In genomic region chr17:6023452-6023851, GRCh38 we compare ENCODE assay signal across 1 cellular context.
TF ChIP-seq lines count a peak whose summit lies in the region.

No MANE protein-coding gene starts in this region.

TF ChIP-seq in GM12878, 131 proteins besides CTCF, POLR2A, EP300 and RAD21 (continued from another document):
- TF ChIP-seq, protein P1, sequence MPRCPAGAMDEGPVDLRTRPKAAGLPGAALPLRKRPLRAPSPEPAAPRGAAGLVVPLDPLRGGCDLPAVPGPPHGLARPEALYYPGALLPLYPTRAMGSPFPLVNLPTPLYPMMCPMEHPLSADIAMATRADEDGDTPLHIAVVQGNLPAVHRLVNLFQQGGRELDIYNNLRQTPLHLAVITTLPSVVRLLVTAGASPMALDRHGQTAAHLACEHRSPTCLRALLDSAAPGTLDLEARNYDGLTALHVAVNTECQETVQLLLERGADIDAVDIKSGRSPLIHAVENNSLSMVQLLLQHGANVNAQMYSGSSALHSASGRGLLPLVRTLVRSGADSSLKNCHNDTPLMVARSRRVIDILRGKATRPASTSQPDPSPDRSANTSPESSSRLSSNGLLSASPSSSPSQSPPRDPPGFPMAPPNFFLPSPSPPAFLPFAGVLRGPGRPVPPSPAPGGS (IDR thresholded peaks at IDR 0.05; ENCODE audit: borderline replicate concordance, insufficient read depth, low read depth, low read length, poor library complexity, severe bottlenecking), result no peak
- TF ChIP-seq SUZ12 (IDR thresholded peaks at IDR 0.05; ENCODE audit: unreplicated experiment), result no peak
- no peak for TF ChIP-seq HDGF (IDR thresholded peaks at IDR 0.05)
- TF ChIP-seq NR2F1 (conservative IDR thresholded peaks at IDR 0.05), result no peak
- TF ChIP-seq, protein P2, sequence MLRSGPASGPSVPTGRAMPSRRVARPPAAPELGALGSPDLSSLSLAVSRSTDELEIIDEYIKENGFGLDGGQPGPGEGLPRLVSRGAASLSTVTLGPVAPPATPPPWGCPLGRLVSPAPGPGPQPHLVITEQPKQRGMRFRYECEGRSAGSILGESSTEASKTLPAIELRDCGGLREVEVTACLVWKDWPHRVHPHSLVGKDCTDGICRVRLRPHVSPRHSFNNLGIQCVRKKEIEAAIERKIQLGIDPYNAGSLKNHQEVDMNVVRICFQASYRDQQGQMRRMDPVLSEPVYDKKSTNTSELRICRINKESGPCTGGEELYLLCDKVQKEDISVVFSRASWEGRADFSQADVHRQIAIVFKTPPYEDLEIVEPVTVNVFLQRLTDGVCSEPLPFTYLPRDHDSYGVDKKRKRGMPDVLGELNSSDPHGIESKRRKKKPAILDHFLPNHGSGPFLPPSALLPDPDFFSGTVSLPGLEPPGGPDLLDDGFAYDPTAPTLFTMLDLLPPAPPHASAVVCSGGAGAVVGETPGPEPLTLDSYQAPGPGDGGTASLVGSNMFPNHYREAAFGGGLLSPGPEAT (IDR thresholded peaks at IDR 0.05; ENCODE audit: low read depth), result peak; percentile 52; the same call in 1 of the 2 replicates
- no peak for TF ChIP-seq RCOR1 (conservative IDR thresholded peaks at IDR 0.05; ENCODE audit: low read depth, low read length)
- no peak for TF ChIP-seq ZBED1 (IDR thresholded peaks at IDR 0.05; ENCODE audit: borderline replicate concordance)
